ENCODE assay signal across 19 cellular contexts in the genomic region with DNA sequence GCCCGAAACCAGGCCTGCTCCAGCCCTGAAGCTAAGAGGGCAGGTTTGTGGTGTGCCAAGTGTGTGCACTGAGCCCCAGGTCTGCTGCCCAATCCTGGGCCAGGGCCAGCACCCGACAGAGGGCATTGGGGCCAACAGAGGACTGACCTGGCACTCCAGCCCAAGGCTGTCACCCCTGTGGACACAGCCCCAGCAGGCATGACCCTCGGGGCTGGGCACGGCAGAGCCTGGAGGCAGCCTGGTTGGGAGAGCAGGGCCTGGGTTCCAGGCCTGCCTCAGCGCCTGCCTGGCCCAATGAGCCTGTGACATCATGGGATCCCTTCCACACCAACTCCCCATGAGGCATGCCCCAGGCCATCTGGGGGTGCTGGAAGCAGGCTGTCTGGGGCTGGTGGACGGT. TPM values are rescaled to one million over a fixed set of nuclear protein-coding genes. Genes with fewer than 3 reads are reported as not detected.
DNase-seq lines count a peak whose midpoint lies in the region; ATAC-seq, FAIRE-seq and TF ChIP-seq lines count a peak whose summit lies in the region.
"Had no signal": no experiment of that assay in that cellular context is flagged by ENCODE, and none has a peak within 500 bp of the region (broad histone marks: within the 10 kb centered on the region; RNA-seq: fewer than 3 reads in every experiment).

No MANE protein-coding gene starts in this region.

- H3K27me3 ChIP-seq in liver (ENCODE audit: control insufficient read depth in 4 of 4, insufficient read depth in 4 of 4, low read length in 3 of 4) (no peaks in the 10 kb centered on the region), spleen (replicated peaks in 1 of 7) (peaks cover 0 to 16% (median 0%) of the 10 kb centered on the region in 7 donors)
- H3K27me3 ChIP-seq: MG63 had no signal

- TF ChIP-seq POLR2A in spleen (IDR thresholded peaks at IDR 0.05), result no peak
- no peak for TF ChIP-seq POLR2A in GM12892 (IDR thresholded peaks at IDR 0.05; ENCODE audit: low read depth, low read length)

- no peaks in the 10 kb centered on the region for H3K9me3 ChIP-seq in HEK293 (ENCODE audit: control insufficient read depth, insufficient read depth, low read depth, low read length)
- H3K9me3 ChIP-seq in liver (ENCODE audit: control insufficient read depth in 4 of 4, low read length in 3 of 4), result no peaks in the 10 kb centered on the region
- peaks cover 0 to 9% (median 0%) of the 10 kb centered on the region in 8 donors for H3K9me3 ChIP-seq in spleen
- H3K9me3 ChIP-seq: MG63 had no signal

- peak in 1 of 2 donors; percentile 15 for TF ChIP-seq RAD21 in liver (IDR thresholded peaks at IDR 0.05)

- H3K36me3 ChIP-seq in HEK293 (ENCODE audit: control insufficient read depth in 2 of 2, insufficient read depth in 1 of 2, low read length in 2 of 2), result no peaks in the 10 kb centered on the region
- no peaks in the 10 kb centered on the region for H3K36me3 ChIP-seq in liver (ENCODE audit: control insufficient read depth in 4 of 4, insufficient read depth in 3 of 4, low read depth in 1 of 4, low read length in 3 of 4)
- H3K36me3 ChIP-seq in spleen, result no peaks in the 10 kb centered on the region
- H3K36me3 ChIP-seq: MG63 had no signal

- 46% methylated on average over 6 of the region's 6 CpGs for WGBS in liver
- WGBS in spleen, 5 donors, result 80 to 92% (median 86%) methylated on average over 4 to 6 of the region's 6 CpGs

- ATAC-seq in GM21619 (IDR thresholded peaks at IDR 0.05; ENCODE audit: unreplicated experiment), result no peak
- ATAC-seq: naive thymus-derived CD4-positive, alpha-beta T cell had no signal

- intact Hi-C loops in spleen (cut with DNase I; ENCODE audit: low total_unique reads), result no loop called here

- FAIRE-seq in GM12892 (lab: Jason Lieb, UNC), result no peak
- FAIRE-seq: bronchial epithelial cell had no signal

- no peak for DNase-seq in caudate nucleus (lab: John Stamatoyannopoulos, UW)
- peak; percentile 65 for DNase-seq in spleen
- no peak for DNase-seq in GM12892 (ENCODE audit: insufficient read length)
- no peak for DNase-seq in SIG-M5 (lab: John Stamatoyannopoulos, UW)
- DNase-seq in NCI-H774 (lab: John Stamatoyannopoulos, UW), result no peak
- DNase-seq: activated CD4-positive, alpha-beta T cell treated with anti-CD3 and anti-CD28 coated beads for 4 hours; activated naive CD4-positive, alpha-beta T cell treated with anti-CD3 and anti-CD28 coated beads for 36 hours; DMS 273 treated with DMSO at 0.1 percent for 48 hours; effector CD8-positive, alpha-beta T cell; HCEC 1CT; NCI-H1694; NCI-H446 treated with DMSO at 0.1 percent for 48 hours; T-helper 9 cell had no signal

- CTCF ChIA-PET in HEK293 (lab: Yijun Ruan, JAX), result interaction anchor here (1.6 kb wide), 1 partner anchor 22 kb away, joined by 3 read pairs; no protein-coding TSS in a partner anchor

- H3K4me3 ChIP-seq in HEK293 (ENCODE audit: low read depth, low read length) (no peak overlapping the region), liver (ENCODE audit: low read depth in 1 of 3, low read length in 3 of 3) (no peak overlapping the region), spleen (no peak overlapping the region)
- H3K4me3 ChIP-seq: MG63 had no signal

- peaks cover 16% of the 10 kb centered on the region for H3K4me1 ChIP-seq in HEK293 (ENCODE audit: control insufficient read depth, insufficient read depth, low read length)
- peaks cover 28 to 63% (median 55%) of the 10 kb centered on the region in 4 donors for H3K4me1 ChIP-seq in liver (ENCODE audit: control insufficient read depth in 4 of 4, insufficient read depth in 4 of 4, low read length in 3 of 4)
- H3K4me1 ChIP-seq in spleen, result peaks cover 0 to 53% (median 31%) of the 10 kb centered on the region in 6 donors

- H3K27ac ChIP-seq in HEK293 (ENCODE audit: extremely low read depth, low read depth, low read length), result peak overlapping the region; percentile 80; the same call in 1 of the 2 replicates
- H3K27ac ChIP-seq in caudate nucleus (ENCODE audit: low read depth, low read length), result peak overlapping the region; percentile 73
- H3K27ac ChIP-seq in liver (ENCODE audit: low read depth in 1 of 2, low read length in 2 of 2), result peak overlapping the region; percentile 70 to 82
- H3K27ac ChIP-seq in spleen, result peak overlapping the region in 3 of 8 donors; percentile 18 to 45 (median 21)

- TF ChIP-seq CTCF in HEK293 (tag by site-specific recombination; IDR thresholded peaks at IDR 0.05), result no peak
- TF ChIP-seq CTCF in liver (IDR thresholded peaks at IDR 0.05; ENCODE audit: low read depth, low read length, missing input control), result no peak
- no peak for TF ChIP-seq CTCF in spleen (IDR thresholded peaks at IDR 0.05 in 8 of 11, conservative IDR thresholded peaks at IDR 0.05 in 3 of 11)

- POLR2A ChIA-PET in HEK293 (lab: Yijun Ruan, JAX), result no interaction called here

- H3K9ac ChIP-seq in liver (ENCODE audit: low read depth in 1 of 2, low read length in 2 of 2), result peak overlapping the region; percentile 6 to 11

TF ChIP-seq in HEK293, 187 proteins besides CTCF, POLR2A, EP300 and RAD21:
- TF ChIP-seq, protein P1, sequence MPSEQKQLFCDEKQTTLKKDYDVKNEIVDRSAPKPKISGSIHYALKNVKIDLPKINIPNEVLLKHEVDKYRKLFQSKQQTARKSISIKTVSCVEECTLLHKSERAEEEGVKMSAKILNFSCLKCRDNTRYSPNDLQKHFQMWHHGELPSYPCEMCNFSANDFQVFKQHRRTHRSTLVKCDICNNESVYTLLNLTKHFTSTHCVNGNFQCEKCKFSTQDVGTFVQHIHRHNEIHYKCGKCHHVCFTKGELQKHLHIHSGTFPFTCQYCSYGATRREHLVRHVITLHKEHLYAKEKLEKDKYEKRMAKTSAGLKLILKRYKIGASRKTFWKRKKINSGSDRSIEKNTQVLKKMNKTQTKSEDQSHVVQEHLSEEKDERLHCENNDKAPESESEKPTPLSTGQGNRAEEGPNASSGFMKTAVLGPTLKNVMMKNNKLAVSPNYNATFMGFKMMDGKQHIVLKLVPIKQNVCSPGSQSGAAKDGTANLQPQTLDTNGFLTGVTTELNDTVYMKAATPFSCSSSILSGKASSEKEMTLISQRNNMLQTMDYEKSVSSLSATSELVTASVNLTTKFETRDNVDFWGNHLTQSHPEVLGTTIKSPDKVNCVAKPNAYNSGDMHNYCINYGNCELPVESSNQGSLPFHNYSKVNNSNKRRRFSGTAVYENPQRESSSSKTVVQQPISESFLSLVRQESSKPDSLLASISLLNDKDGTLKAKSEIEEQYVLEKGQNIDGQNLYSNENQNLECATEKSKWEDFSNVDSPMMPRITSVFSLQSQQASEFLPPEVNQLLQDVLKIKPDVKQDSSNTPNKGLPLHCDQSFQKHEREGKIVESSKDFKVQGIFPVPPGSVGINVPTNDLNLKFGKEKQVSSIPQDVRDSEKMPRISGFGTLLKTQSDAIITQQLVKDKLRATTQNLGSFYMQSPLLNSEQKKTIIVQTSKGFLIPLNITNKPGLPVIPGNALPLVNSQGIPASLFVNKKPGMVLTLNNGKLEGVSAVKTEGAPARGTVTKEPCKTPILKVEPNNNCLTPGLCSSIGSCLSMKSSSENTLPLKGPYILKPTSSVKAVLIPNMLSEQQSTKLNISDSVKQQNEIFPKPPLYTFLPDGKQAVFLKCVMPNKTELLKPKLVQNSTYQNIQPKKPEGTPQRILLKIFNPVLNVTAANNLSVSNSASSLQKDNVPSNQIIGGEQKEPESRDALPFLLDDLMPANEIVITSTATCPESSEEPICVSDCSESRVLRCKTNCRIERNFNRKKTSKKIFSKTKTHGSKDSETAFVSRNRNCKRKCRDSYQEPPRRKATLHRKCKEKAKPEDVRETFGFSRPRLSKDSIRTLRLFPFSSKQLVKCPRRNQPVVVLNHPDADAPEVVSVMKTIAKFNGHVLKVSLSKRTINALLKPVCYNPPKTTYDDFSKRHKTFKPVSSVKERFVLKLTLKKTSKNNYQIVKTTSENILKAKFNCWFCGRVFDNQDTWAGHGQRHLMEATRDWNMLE (tag by site-specific recombination; conservative IDR thresholded peaks at IDR 0.05; ENCODE audit: low read depth), result no peak

TF ChIP-seq in liver, 16 proteins besides CTCF, POLR2A, EP300 and RAD21 (continues in another document):
- TF ChIP-seq GABPA (IDR thresholded peaks at IDR 0.05 in 1 of 2, conservative IDR thresholded peaks at IDR 0.05 in 1 of 2), result no peak
- TF ChIP-seq HNF4A (conservative IDR thresholded peaks at IDR 0.05), result peak; percentile 67 to 69
- TF ChIP-seq NR2F2 (IDR thresholded peaks at IDR 0.05), result peak; percentile 50
- TF ChIP-seq TAF1 (conservative IDR thresholded peaks at IDR 0.05), result no peak
- no peak for TF ChIP-seq JUND (IDR thresholded peaks at IDR 0.05)
- peak; percentile 0 for TF ChIP-seq YY1 (IDR thresholded peaks at IDR 0.05)
- no peak for TF ChIP-seq HNF4G (IDR thresholded peaks at IDR 0.05)
- TF ChIP-seq, protein P2, sequence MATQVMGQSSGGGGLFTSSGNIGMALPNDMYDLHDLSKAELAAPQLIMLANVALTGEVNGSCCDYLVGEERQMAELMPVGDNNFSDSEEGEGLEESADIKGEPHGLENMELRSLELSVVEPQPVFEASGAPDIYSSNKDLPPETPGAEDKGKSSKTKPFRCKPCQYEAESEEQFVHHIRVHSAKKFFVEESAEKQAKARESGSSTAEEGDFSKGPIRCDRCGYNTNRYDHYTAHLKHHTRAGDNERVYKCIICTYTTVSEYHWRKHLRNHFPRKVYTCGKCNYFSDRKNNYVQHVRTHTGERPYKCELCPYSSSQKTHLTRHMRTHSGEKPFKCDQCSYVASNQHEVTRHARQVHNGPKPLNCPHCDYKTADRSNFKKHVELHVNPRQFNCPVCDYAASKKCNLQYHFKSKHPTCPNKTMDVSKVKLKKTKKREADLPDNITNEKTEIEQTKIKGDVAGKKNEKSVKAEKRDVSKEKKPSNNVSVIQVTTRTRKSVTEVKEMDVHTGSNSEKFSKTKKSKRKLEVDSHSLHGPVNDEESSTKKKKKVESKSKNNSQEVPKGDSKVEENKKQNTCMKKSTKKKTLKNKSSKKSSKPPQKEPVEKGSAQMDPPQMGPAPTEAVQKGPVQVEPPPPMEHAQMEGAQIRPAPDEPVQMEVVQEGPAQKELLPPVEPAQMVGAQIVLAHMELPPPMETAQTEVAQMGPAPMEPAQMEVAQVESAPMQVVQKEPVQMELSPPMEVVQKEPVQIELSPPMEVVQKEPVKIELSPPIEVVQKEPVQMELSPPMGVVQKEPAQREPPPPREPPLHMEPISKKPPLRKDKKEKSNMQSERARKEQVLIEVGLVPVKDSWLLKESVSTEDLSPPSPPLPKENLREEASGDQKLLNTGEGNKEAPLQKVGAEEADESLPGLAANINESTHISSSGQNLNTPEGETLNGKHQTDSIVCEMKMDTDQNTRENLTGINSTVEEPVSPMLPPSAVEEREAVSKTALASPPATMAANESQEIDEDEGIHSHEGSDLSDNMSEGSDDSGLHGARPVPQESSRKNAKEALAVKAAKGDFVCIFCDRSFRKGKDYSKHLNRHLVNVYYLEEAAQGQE (IDR thresholded peaks at IDR 0.05), result peak; percentile 22

RNA-seq across cellular contexts. Expression of a gene that starts 10.8 kb away (rescaled TPM):
- 10 to 100 TPM in 1 of 2 donors, under 1 TPM in 1; 0.65 to 18.1 TPM for total RNA-seq in liver
- polyA plus RNA-seq in liver, result 1 to 10 TPM; 2.6 to 3.0 TPM
- total RNA-seq in spleen, result 10 to 100 TPM; 41.2 to 85.3 (median 66.2) TPM
- 1 to 10 TPM; 2.6 to 9.5 (median 4.6) TPM for polyA plus RNA-seq in spleen
- polyA plus RNA-seq in GM12892 (2012; ENCODE audit: missing spikeins), result 3.2 TPM
